Comparison of ENCODE assay signal across 11 cellular contexts in genomic region chr17:7577327-7578199, GRCh38. TPM values are rescaled to one million over a fixed set of nuclear protein-coding genes. Genes with fewer than 3 reads are reported as not detected.
DNase-seq lines count a peak whose midpoint lies in the region; ATAC-seq and TF ChIP-seq lines count a peak whose summit lies in the region.
"Had no signal": no experiment of that assay in that cellular context is flagged by ENCODE, and none has a peak within 500 bp of the region (broad histone marks: within the 10 kb centered on the region; RNA-seq: fewer than 3 reads in every experiment).

No MANE protein-coding gene starts in this region.

- in situ Hi-C loops in gastrocnemius medialis (cut with MboI; ENCODE audit: low sequenced_read_pairs in 4 of 4) = no loop called here

- DNase-seq in RWPE2 (ENCODE audit: low spot score) (no peak), gastrocnemius medialis (no peak), Right ventricle myocardium superior (no peak), mesenteric fat pad (ENCODE audit: low spot score) (no peak)
- DNase-seq: effector memory CD4-positive, alpha-beta T cell; NCI-H446; stimulated activated CD4-positive, alpha-beta T cell treated with anti-CD3 and anti-CD28 coated beads, Interleukin-4, amount 100 ng/mL, for 24 hours had no signal

- H3K27me3 ChIP-seq in RWPE2 (ENCODE audit: insufficient read depth, poor library complexity, severe bottlenecking) (no peaks in the 10 kb centered on the region), endocrine pancreas (ENCODE audit: control insufficient read depth, insufficient read depth, low read length) (no peaks in the 10 kb centered on the region), gastrocnemius medialis (no peaks in the 10 kb centered on the region)

- intact Hi-C loops in gastrocnemius medialis (cut with DNase I; ENCODE audit: low total_unique reads) (loop anchor here (10.0 kb wide), 2 partner anchors 563 to 577 kb away; partner anchors contain the start of genes PER1 and RNASEK), Right ventricle myocardium superior (cut with DNase I) (no loop called here)

- H3K9me3 ChIP-seq in RWPE2 (ENCODE audit: severe bottlenecking) = no peaks in the 10 kb centered on the region
- H3K9me3 ChIP-seq in endocrine pancreas (ENCODE audit: control insufficient read depth, low read length) = no peaks in the 10 kb centered on the region
- no peaks in the 10 kb centered on the region for H3K9me3 ChIP-seq in gastrocnemius medialis

- H3K36me3 ChIP-seq in RWPE2 (ENCODE audit: low read depth) = peaks cover 64% of the 10 kb centered on the region
- H3K36me3 ChIP-seq in endocrine pancreas (ENCODE audit: control insufficient read depth, insufficient read depth, low read length) = peaks cover 24% of the 10 kb centered on the region
- peaks cover 3 to 50% of the 10 kb centered on the region in 2 donors for H3K36me3 ChIP-seq in gastrocnemius medialis

- TF ChIP-seq POLR2A in GM19193 (IDR thresholded peaks at IDR 0.05; ENCODE audit: extremely low read depth, insufficient read depth, insufficient read length) (peak; percentile 43), gastrocnemius medialis (IDR thresholded peaks at IDR 0.05) (no peak)

- H3K4me1 ChIP-seq in RWPE2 (ENCODE audit: insufficient read depth, poor library complexity, severe bottlenecking) (peaks cover 23% of the 10 kb centered on the region), endocrine pancreas (ENCODE audit: control insufficient read depth, insufficient read depth, low read length) (peaks cover 7% of the 10 kb centered on the region), gastrocnemius medialis (peaks cover 71 to 72% of the 10 kb centered on the region in 2 donors)

- ATAC-seq in RWPE2 (ENCODE audit: low read depth) = no peak
- no peak for ATAC-seq in gastrocnemius medialis
- ATAC-seq in Right ventricle myocardium superior (ENCODE audit: poor library complexity) = no peak
- ATAC-seq in HG03139 (IDR thresholded peaks at IDR 0.05; ENCODE audit: unreplicated experiment) = no peak

- peak overlapping the region; percentile 98 for H3K27ac ChIP-seq in RWPE2 (ENCODE audit: poor library complexity, severe bottlenecking)
- peak overlapping the region; percentile 98 to 100 (median 99) for H3K27ac ChIP-seq in gastrocnemius medialis

- H3K4me3 ChIP-seq in RWPE2 (ENCODE audit: severe bottlenecking) (no peak overlapping the region), endocrine pancreas (ENCODE audit: control insufficient read depth, insufficient read depth, low read length) (no peak overlapping the region), gastrocnemius medialis (no peak overlapping the region)

- H3K9ac ChIP-seq in endocrine pancreas (ENCODE audit: control insufficient read depth, insufficient read depth, low read length) = peak overlapping the region; percentile 30

- TF ChIP-seq CTCF in RWPE2 (IDR thresholded peaks at IDR 0.05; ENCODE audit: poor library complexity, severe bottlenecking) (no peak), gastrocnemius medialis (IDR thresholded peaks at IDR 0.05 in 4 of 5, conservative IDR thresholded peaks at IDR 0.05 in 1 of 5) (no peak)

RNA-seq across cellular contexts. Expression of gene CD68, which starts 1.9 kb away (rescaled TPM):
- total RNA-seq in gastrocnemius medialis (10 to 100 TPM; 10.1 to 66.5 (median 20.3) TPM), Right ventricle myocardium superior (32.0 TPM), mesenteric fat pad (286 TPM)

RNA-seq across cellular contexts. Expression of gene MPDU1, which starts 6.1 kb away (rescaled TPM):
- total RNA-seq in gastrocnemius medialis (100 to 1,000 TPM in 2 of 4 donors, 10 to 100 TPM in 2; 55.9 to 157 (median 101) TPM), Right ventricle myocardium superior (25.9 TPM), mesenteric fat pad (55.2 TPM)

RNA-seq across cellular contexts. Expression of gene SOX15, which starts 12.3 kb away (rescaled TPM):
- 1 to 10 TPM in 2 of 4 donors, under 1 TPM in 1, not detected in 1; 0.66 to 1.3 (median 1.1) TPM for total RNA-seq in gastrocnemius medialis
- 0.91 TPM for total RNA-seq in Right ventricle myocardium superior
- not detected for total RNA-seq in mesenteric fat pad
- total RNA-seq: M059J had no signal

RNA-seq across cellular contexts. Expression of gene SENP3, which starts 15.8 kb away (rescaled TPM):
- total RNA-seq in gastrocnemius medialis = 10 to 100 TPM; 63.6 to 71.5 (median 68.8) TPM
- total RNA-seq in Right ventricle myocardium superior = 30.8 TPM
- total RNA-seq in mesenteric fat pad = 48.7 TPM

RNA-seq across cellular contexts. Expression of gene TNFSF13, which starts 19.0 kb away (rescaled TPM):
- 1 to 10 TPM; 2.8 to 8.4 (median 5.0) TPM for total RNA-seq in gastrocnemius medialis
- total RNA-seq in Right ventricle myocardium superior = 8.3 TPM
- 26.3 TPM for total RNA-seq in mesenteric fat pad
